Comparison of ENCODE assay signal across 14 cellular contexts in genomic region chr21:42567181-42567560, GRCh38. TPM values are rescaled to one million over a fixed set of nuclear protein-coding genes. Genes with fewer than 3 reads are reported as not detected.
DNase-seq lines count a peak whose midpoint lies in the region; ATAC-seq and TF ChIP-seq lines count a peak whose summit lies in the region.
"Had no signal": no experiment of that assay in that cellular context is flagged by ENCODE, and none has a peak within 500 bp of the region (broad histone marks: within the 10 kb centered on the region; RNA-seq: fewer than 3 reads in every experiment).

No MANE protein-coding gene starts in this region.

- no peak for TF ChIP-seq POLR2A in testis (IDR thresholded peaks at IDR 0.05)

- H3K36me3 ChIP-seq in testis (ENCODE audit: low read depth, missing control alignments), result no peaks in the 10 kb centered on the region

- TF ChIP-seq CTCF in VCaP (conservative IDR thresholded peaks at IDR 0.05), result no peak
- TF ChIP-seq CTCF in testis (IDR thresholded peaks at IDR 0.05), result no peak

- 87 to 91% methylated on average over 6 to 11 of the region's 11 CpGs for WGBS in testis, 2 donors

- H3K4me3 ChIP-seq in testis, result no peak overlapping the region

- H3K27me3 ChIP-seq in testis, result no peaks in the 10 kb centered on the region

- ATAC-seq in left lobe of liver (no peak), GM21515 (IDR thresholded peaks at IDR 0.05; ENCODE audit: unreplicated experiment) (no peak)
- ATAC-seq: PC-3 had no signal

- intact Hi-C loops in testis (cut with DNase I; ENCODE audit: low total_unique reads), result no loop called here

- H3K9me3 ChIP-seq in testis, result no peaks in the 10 kb centered on the region

- DNase-seq in activated CD8-positive, alpha-beta memory T cell treated with anti-CD3 and anti-CD28 coated beads, Interleukin-2, amount 50 U/mL, for 48 hours, result peak; percentile 38
- no peak for DNase-seq in activated CD8-positive, alpha-beta memory T cell treated with anti-CD3 and anti-CD28 coated beads for 24 hours
- DNase-seq in left lobe of liver (ENCODE audit: low spot score) (peak; percentile 35), testis (peak; percentile 5), GDM1 (lab: John Stamatoyannopoulos, UW) (no peak)
- DNase-seq: Karpas-422, NCI-H1417 treated with DMSO at 0.1 percent for 48 hours, NCI-H187 treated with DMSO at 0.1 percent for 48 hours, NCI-H345, NCI-H524 treated with DMSO at 0.1 percent for 48 hours, PC-3 had no signal

- no peaks in the 10 kb centered on the region for H3K4me1 ChIP-seq in testis

- H3K27ac ChIP-seq in VCaP (peak overlapping the region; percentile 13; the same call in 1 of the 2 replicates), testis (no peak overlapping the region)
- H3K27ac ChIP-seq: RWPE1 had no signal

RNA-seq across cellular contexts. Expression of gene SLC37A1, which starts 53.5 kb away (rescaled TPM):
- total RNA-seq in left lobe of liver (5.0 TPM), testis (10 to 100 TPM; 22.6 to 24.3 TPM)
- 48.3 TPM for polyA plus RNA-seq in testis (ENCODE audit: insufficient read depth, low read depth, low replicate concordance)

Comparison
In these comparisons a context has a peak if more than half of its experiments do, and no peak if none do; other contexts are left out.
1. DNase-seq: peak in activated CD8-positive, alpha-beta memory T cell treated with anti-CD3 and anti-CD28 coated beads, Interleukin-2, amount 50 U/mL, for 48 hours (single experiment), left lobe of liver (single experiment) and testis (single experiment); none in activated CD8-positive, alpha-beta memory T cell treated with anti-CD3 and anti-CD28 coated beads for 24 hours (single experiment) and GDM1 (single experiment).